Comparison of ENCODE assay signal across 1 cellular context in the genomic region with DNA sequence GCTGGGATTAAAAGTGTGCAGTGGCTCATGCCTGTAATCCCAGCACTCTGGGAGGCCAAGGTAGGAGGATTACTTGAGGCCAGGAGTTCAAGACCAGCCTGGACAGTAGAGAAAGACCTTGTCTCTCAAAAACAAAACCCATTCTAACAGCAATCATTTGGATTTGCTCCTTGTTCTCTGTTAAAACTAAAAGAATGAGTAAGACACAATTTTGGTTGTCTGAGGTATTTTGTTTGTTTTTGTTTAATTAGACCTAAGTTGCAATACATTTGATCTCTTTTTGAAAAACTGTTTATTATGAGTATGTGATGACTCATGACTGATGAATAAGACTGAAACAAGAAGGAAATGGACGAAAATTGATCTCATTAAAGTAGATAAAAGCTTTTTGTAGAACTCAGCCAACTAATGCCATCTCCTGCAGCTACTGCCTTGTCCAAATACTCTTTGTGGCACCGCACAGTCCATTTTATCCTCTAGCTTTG.
TF ChIP-seq lines count a peak whose summit lies in the region.

No MANE protein-coding gene starts in this region.

TF ChIP-seq in HEK293, 187 proteins besides CTCF, POLR2A, EP300 and RAD21 (continued from another document):
- TF ChIP-seq, protein P1, sequence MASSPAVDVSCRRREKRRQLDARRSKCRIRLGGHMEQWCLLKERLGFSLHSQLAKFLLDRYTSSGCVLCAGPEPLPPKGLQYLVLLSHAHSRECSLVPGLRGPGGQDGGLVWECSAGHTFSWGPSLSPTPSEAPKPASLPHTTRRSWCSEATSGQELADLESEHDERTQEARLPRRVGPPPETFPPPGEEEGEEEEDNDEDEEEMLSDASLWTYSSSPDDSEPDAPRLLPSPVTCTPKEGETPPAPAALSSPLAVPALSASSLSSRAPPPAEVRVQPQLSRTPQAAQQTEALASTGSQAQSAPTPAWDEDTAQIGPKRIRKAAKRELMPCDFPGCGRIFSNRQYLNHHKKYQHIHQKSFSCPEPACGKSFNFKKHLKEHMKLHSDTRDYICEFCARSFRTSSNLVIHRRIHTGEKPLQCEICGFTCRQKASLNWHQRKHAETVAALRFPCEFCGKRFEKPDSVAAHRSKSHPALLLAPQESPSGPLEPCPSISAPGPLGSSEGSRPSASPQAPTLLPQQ (tag by site-specific recombination; IDR thresholded peaks at IDR 0.05), result no peak
- TF ChIP-seq ZBTB17 (tag by site-specific recombination; IDR thresholded peaks at IDR 0.05) (peak; percentile 81), ZNF146 (tag by site-specific recombination; IDR thresholded peaks at IDR 0.05) (0 out of 2 replicates have a peak, but pooled peaks have one; percentile 35), REPIN1 (tag by site-specific recombination; IDR thresholded peaks at IDR 0.05; ENCODE audit: low read depth) (no peak), ZNF274 (IDR thresholded peaks at IDR 0.05; ENCODE audit: low read length) (no peak), ZNF274 (tag by site-specific recombination; IDR thresholded peaks at IDR 0.05; ENCODE audit: borderline replicate concordance) (no peak), MYNN (tag by site-specific recombination; IDR thresholded peaks at IDR 0.05; ENCODE audit: borderline replicate concordance) (0 out of 2 replicates have a peak, but pooled peaks have one; percentile 16), ZNF248 (tag by site-specific recombination; IDR thresholded peaks at IDR 0.05) (no peak), ZNF335 (tag by site-specific recombination; conservative IDR thresholded peaks at IDR 0.05) (peak; percentile 44; the same call in 1 of the 2 replicates), ZNF211 (tag by site-specific recombination; IDR thresholded peaks at IDR 0.05; ENCODE audit: low read depth) (no peak), ZNF24 (tag by site-specific recombination; IDR thresholded peaks at IDR 0.05) (peak; percentile 84), ZXDB (tag by site-specific recombination; IDR thresholded peaks at IDR 0.05) (peak; percentile 80), TCF7L2 (IDR thresholded peaks at IDR 0.05; ENCODE audit: borderline replicate concordance, low read depth, low read length) (peak; percentile 59; the same call in 1 of the 2 replicates), ZNF214 (tag by site-specific recombination; IDR thresholded peaks at IDR 0.05; ENCODE audit: borderline replicate concordance) (no peak), ZNF664 (tag by site-specific recombination; IDR thresholded peaks at IDR 0.05) (peak; percentile 73), KLF10 (tag by site-specific recombination; IDR thresholded peaks at IDR 0.05) (peak; percentile 22; the same call in 1 of the 2 replicates), KLF8 (tag by site-specific recombination; IDR thresholded peaks at IDR 0.05) (peak; percentile 68), OVOL3 (tag by site-specific recombination; IDR thresholded peaks at IDR 0.05) (0 out of 2 replicates have a peak, but pooled peaks have one; percentile 13), ZNF843 (tag by site-specific recombination; IDR thresholded peaks at IDR 0.05) (peak; percentile 92), WT1 (tag by site-specific recombination; IDR thresholded peaks at IDR 0.05) (no peak), SP7 (tag by site-specific recombination; IDR thresholded peaks at IDR 0.05) (peak; percentile 82), ZNF366 (tag by site-specific recombination; conservative IDR thresholded peaks at IDR 0.05) (peak; percentile 71), PRDM1 (tag by site-specific recombination; IDR thresholded peaks at IDR 0.05) (no peak), ZSCAN16 (tag by site-specific recombination; IDR thresholded peaks at IDR 0.05) (no peak), ZNF660 (tag by site-specific recombination; IDR thresholded peaks at IDR 0.05) (peak; percentile 53; the same call in 1 of the 2 replicates), ZSCAN23 (tag by site-specific recombination; IDR thresholded peaks at IDR 0.05) (peak; percentile 78; the same call in 1 of the 2 replicates), OSR2 (tag by site-specific recombination; IDR thresholded peaks at IDR 0.05) (peak; percentile 89), ZBTB21 (tag by site-specific recombination; IDR thresholded peaks at IDR 0.05) (peak; percentile 68), ZNF621 (tag by site-specific recombination; IDR thresholded peaks at IDR 0.05) (no peak), SP2 (tag by site-specific recombination; IDR thresholded peaks at IDR 0.05) (0 out of 2 replicates have a peak, but pooled peaks have one; percentile 10), SALL2 (tag by site-specific recombination; IDR thresholded peaks at IDR 0.05; ENCODE audit: borderline replicate concordance) (no peak), ZNF324 (tag by site-specific recombination; IDR thresholded peaks at IDR 0.05) (peak; percentile 39; the same call in 1 of the 2 replicates)
- TF ChIP-seq, protein P2, sequence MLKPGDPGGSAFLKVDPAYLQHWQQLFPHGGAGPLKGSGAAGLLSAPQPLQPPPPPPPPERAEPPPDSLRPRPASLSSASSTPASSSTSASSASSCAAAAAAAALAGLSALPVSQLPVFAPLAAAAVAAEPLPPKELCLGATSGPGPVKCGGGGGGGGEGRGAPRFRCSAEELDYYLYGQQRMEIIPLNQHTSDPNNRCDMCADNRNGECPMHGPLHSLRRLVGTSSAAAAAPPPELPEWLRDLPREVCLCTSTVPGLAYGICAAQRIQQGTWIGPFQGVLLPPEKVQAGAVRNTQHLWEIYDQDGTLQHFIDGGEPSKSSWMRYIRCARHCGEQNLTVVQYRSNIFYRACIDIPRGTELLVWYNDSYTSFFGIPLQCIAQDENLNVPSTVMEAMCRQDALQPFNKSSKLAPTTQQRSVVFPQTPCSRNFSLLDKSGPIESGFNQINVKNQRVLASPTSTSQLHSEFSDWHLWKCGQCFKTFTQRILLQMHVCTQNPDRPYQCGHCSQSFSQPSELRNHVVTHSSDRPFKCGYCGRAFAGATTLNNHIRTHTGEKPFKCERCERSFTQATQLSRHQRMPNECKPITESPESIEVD (tag by site-specific recombination; IDR thresholded peaks at IDR 0.05), result peak; percentile 97
- TF ChIP-seq, protein P3, sequence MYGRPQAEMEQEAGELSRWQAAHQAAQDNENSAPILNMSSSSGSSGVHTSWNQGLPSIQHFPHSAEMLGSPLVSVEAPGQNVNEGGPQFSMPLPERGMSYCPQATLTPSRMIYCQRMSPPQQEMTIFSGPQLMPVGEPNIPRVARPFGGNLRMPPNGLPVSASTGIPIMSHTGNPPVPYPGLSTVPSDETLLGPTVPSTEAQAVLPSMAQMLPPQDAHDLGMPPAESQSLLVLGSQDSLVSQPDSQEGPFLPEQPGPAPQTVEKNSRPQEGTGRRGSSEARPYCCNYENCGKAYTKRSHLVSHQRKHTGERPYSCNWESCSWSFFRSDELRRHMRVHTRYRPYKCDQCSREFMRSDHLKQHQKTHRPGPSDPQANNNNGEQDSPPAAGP (tag by site-specific recombination; IDR thresholded peaks at IDR 0.05), result no peak
- TF ChIP-seq, protein P4, sequence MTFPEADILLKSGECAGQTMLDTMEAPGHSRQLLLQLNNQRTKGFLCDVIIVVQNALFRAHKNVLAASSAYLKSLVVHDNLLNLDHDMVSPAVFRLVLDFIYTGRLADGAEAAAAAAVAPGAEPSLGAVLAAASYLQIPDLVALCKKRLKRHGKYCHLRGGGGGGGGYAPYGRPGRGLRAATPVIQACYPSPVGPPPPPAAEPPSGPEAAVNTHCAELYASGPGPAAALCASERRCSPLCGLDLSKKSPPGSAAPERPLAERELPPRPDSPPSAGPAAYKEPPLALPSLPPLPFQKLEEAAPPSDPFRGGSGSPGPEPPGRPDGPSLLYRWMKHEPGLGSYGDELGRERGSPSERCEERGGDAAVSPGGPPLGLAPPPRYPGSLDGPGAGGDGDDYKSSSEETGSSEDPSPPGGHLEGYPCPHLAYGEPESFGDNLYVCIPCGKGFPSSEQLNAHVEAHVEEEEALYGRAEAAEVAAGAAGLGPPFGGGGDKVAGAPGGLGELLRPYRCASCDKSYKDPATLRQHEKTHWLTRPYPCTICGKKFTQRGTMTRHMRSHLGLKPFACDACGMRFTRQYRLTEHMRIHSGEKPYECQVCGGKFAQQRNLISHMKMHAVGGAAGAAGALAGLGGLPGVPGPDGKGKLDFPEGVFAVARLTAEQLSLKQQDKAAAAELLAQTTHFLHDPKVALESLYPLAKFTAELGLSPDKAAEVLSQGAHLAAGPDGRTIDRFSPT (tag by site-specific recombination; IDR thresholded peaks at IDR 0.05), result peak; percentile 85
- TF ChIP-seq, protein P5, sequence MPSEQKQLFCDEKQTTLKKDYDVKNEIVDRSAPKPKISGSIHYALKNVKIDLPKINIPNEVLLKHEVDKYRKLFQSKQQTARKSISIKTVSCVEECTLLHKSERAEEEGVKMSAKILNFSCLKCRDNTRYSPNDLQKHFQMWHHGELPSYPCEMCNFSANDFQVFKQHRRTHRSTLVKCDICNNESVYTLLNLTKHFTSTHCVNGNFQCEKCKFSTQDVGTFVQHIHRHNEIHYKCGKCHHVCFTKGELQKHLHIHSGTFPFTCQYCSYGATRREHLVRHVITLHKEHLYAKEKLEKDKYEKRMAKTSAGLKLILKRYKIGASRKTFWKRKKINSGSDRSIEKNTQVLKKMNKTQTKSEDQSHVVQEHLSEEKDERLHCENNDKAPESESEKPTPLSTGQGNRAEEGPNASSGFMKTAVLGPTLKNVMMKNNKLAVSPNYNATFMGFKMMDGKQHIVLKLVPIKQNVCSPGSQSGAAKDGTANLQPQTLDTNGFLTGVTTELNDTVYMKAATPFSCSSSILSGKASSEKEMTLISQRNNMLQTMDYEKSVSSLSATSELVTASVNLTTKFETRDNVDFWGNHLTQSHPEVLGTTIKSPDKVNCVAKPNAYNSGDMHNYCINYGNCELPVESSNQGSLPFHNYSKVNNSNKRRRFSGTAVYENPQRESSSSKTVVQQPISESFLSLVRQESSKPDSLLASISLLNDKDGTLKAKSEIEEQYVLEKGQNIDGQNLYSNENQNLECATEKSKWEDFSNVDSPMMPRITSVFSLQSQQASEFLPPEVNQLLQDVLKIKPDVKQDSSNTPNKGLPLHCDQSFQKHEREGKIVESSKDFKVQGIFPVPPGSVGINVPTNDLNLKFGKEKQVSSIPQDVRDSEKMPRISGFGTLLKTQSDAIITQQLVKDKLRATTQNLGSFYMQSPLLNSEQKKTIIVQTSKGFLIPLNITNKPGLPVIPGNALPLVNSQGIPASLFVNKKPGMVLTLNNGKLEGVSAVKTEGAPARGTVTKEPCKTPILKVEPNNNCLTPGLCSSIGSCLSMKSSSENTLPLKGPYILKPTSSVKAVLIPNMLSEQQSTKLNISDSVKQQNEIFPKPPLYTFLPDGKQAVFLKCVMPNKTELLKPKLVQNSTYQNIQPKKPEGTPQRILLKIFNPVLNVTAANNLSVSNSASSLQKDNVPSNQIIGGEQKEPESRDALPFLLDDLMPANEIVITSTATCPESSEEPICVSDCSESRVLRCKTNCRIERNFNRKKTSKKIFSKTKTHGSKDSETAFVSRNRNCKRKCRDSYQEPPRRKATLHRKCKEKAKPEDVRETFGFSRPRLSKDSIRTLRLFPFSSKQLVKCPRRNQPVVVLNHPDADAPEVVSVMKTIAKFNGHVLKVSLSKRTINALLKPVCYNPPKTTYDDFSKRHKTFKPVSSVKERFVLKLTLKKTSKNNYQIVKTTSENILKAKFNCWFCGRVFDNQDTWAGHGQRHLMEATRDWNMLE (tag by site-specific recombination; conservative IDR thresholded peaks at IDR 0.05; ENCODE audit: low read depth), result 0 out of 2 replicates have a peak, but pooled peaks have one; percentile 40
- TF ChIP-seq, protein P6, sequence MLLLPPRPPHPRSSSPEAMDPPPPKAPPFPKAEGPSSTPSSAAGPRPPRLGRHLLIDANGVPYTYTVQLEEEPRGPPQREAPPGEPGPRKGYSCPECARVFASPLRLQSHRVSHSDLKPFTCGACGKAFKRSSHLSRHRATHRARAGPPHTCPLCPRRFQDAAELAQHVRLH (tag by site-specific recombination; IDR thresholded peaks at IDR 0.05), result peak; percentile 67
- TF ChIP-seq, protein P7, sequence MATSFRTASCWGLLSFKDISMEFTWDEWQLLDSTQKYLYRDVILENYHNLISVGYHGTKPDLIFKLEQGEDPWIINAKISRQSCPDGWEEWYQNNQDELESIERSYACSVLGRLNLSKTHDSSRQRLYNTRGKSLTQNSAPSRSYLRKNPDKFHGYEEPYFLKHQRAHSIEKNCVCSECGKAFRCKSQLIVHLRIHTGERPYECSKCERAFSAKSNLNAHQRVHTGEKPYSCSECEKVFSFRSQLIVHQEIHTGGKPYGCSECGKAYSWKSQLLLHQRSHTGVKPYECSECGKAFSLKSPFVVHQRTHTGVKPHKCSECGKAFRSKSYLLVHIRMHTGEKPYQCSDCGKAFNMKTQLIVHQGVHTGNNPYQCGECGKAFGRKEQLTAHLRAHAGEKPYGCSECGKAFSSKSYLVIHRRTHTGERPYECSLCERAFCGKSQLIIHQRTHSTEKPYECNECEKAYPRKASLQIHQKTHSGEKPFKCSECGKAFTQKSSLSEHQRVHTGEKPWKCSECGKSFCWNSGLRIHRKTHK (tag by site-specific recombination; IDR thresholded peaks at IDR 0.05), result no peak
- TF ChIP-seq, protein P8, sequence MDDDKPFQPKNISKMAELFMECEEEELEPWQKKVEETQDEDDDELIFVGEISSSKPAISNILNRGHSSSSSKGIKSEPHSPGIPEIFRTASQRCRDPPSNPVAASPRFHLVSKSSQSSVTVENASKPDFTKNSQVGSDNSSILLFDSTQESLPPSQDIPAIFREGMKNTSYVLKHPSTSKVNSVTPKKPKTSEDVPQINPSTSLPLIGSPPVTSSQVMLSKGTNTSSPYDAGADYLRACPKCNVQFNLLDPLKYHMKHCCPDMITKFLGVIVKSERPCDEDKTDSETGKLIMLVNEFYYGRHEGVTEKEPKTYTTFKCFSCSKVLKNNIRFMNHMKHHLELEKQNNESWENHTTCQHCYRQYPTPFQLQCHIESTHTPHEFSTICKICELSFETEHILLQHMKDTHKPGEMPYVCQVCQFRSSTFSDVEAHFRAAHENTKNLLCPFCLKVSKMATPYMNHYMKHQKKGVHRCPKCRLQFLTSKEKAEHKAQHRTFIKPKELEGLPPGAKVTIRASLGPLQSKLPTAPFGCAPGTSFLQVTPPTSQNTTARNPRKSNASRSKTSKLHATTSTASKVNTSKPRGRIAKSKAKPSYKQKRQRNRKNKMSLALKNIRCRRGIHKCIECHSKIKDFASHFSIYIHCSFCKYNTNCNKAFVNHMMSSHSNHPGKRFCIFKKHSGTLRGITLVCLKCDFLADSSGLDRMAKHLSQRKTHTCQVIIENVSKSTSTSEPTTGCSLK (tag by site-specific recombination; IDR thresholded peaks at IDR 0.05), result no peak
